ENCODE assay signal across 3 cellular contexts in the genomic region with DNA sequence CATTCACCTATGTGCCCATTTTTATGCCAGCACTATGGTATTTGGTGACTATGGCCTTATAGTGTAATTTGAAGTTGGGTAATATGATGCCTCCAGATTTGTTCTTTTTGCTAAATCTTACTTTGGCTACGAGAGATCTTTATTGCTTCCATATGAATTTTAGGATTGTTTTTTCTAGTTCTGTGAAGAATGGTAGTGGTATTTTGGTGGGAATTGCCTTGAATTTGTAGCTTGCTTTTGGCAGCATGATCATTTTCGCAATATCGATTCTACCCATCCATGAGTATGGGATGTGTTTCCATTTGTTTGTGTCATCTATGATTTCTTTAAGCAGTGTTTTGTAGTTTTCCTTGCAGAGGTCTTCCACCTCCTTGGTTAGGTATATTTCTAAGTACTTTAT.
DNase-seq lines count a peak whose midpoint lies in the region; TF ChIP-seq lines count a peak whose summit lies in the region.
"Not testable (repeated sequence)": the region's sequence is repeated elsewhere in the genome, so short reads cannot be mapped to it uniquely, and the experiment has no call there.

No MANE protein-coding gene starts in this region.

- not testable (repeated sequence) for H3K4me3 ChIP-seq in fibroblast of mammary gland (ENCODE audit: control insufficient read depth, low read depth, low read length)

- DNase-seq in fibroblast of gingiva (ENCODE audit: low read depth) (peak; percentile 62), fibroblast of mammary gland (ENCODE audit: low read depth) (peak; percentile 16), fibroblast of peridontal ligament (ENCODE audit: extremely low read depth) (peak; percentile 66)

- TF ChIP-seq CTCF in fibroblast of mammary gland (conservative IDR thresholded peaks at IDR 0.05; ENCODE audit: control insufficient read depth, insufficient read depth, low read depth, low read length) = not testable (repeated sequence)

Comparison
In these comparisons a context has a peak if more than half of its experiments do, and no peak if none do; other contexts are left out.
1. DNase-seq: peak in every context shown above with its lines; median percentile 66 in fibroblast of peridontal ligament; 62 in fibroblast of gingiva; 16 in fibroblast of mammary gland.